8 cellular contexts compared by ENCODE assay signal in genomic region chr12:15278816-15279658, GRCh38. TPM values are rescaled to one million over a fixed set of nuclear protein-coding genes. Genes with fewer than 3 reads are reported as not detected.
DNase-seq lines count a peak whose midpoint lies in the region; ATAC-seq and TF ChIP-seq lines count a peak whose summit lies in the region.

No MANE protein-coding gene starts in this region.

- ATAC-seq in GM18508 (IDR thresholded peaks at IDR 0.05; ENCODE audit: insufficient read depth, unreplicated experiment), result peak; percentile 99
- peak; percentile 55 for ATAC-seq in HG03095 (IDR thresholded peaks at IDR 0.05; ENCODE audit: unreplicated experiment)
- ATAC-seq in GM21526 (IDR thresholded peaks at IDR 0.05; ENCODE audit: low FRiP score, unreplicated experiment), result no peak

- H3K4me3 ChIP-seq in Peyer's patch (no peak overlapping the region), fibroblast of pulmonary artery (replicated peaks; ENCODE audit: low read depth, low read length) (no peak overlapping the region), skeletal muscle cell (ENCODE audit: low read depth, low read length) (no peak overlapping the region)

- H3K9me3 ChIP-seq in Peyer's patch, result no peaks in the 10 kb centered on the region

- TF ChIP-seq CTCF in Peyer's patch (IDR thresholded peaks at IDR 0.05) (no peak), fibroblast of pulmonary artery (IDR thresholded peaks at IDR 0.05; ENCODE audit: low read length, missing control alignments) (peak; percentile 10)

- H3K4me1 ChIP-seq in Peyer's patch, result peaks cover 0 to 3% (median 0%) of the 10 kb centered on the region in 4 donors

- H3K36me3 ChIP-seq in Peyer's patch, result no peaks in the 10 kb centered on the region

- peak overlapping the region in 3 of 4 donors; percentile 13 to 43 (median 42) for H3K27ac ChIP-seq in Peyer's patch

- DNase-seq in Peyer's patch (peak in 2 of 3 donors; percentile 50 to 53), fibroblast of pulmonary artery (ENCODE audit: low read depth) (peak; percentile 81), skeletal muscle cell (ENCODE audit: low read depth) (peak; percentile 67), SKM-1 (lab: John Stamatoyannopoulos, UW; ENCODE audit: unreplicated experiment) (no peak)
- DNase-seq in stimulated activated CD4-positive, alpha-beta T cell treated with anti-CD3 and anti-CD28 coated beads, Interleukin-12 subunit alpha, Interleukin-12 subunit beta, amount 100 ng/mL, for 4 hours, result no peak

- no peak for TF ChIP-seq POLR2A in Peyer's patch (IDR thresholded peaks at IDR 0.05)

- H3K27me3 ChIP-seq in Peyer's patch, result no peaks in the 10 kb centered on the region

RNA-seq across cellular contexts. Expression of gene PTPRO, which starts 43.3 kb away (rescaled TPM):
- total RNA-seq in Peyer's patch, result 1 to 10 TPM; 1.2 to 4.1 (median 2.1) TPM

RNA-seq across cellular contexts. Expression of gene RERG, which starts 57.8 kb away (rescaled TPM):
- 10 to 100 TPM in 2 of 4 donors, 1 to 10 TPM in 2; 2.3 to 31.4 (median 10.7) TPM for total RNA-seq in Peyer's patch

Comparison
In these comparisons a context has a peak if more than half of its experiments do, and no peak if none do; other contexts are left out.
1. DNase-seq: peak in Peyer's patch (2 of 3), fibroblast of pulmonary artery (single experiment) and skeletal muscle cell (single experiment); none in stimulated activated CD4-positive, alpha-beta T cell treated with anti-CD3 and anti-CD28 coated beads, Interleukin-12 subunit alpha, Interleukin-12 subunit beta, amount 100 ng/mL, for 4 hours (single experiment) and SKM-1 (single experiment).